In the genomic region with DNA sequence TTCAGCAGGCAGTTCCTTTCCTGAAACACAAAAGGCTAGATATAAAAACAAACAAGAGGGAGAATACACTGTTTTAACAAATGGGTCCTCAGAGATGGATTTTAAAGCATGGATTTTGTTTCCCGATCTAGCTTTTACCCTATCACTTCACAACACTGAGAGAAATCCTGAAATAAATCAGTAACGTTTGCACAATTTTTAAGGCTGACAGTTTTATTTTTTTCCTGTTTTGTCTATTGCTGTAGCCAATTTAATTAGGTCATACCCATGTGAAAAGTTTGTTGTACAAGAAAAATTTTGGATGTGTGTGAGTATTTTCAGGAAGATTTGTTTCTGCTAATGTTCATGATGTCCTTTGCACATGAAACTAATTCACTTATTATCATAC, we compare ENCODE assay signal across 15 cellular contexts.
A peak's percentile ranks its signal among the peaks of the same experiment; 100 is the strongest.
DNase-seq lines count a peak whose midpoint lies in the region; ATAC-seq, FAIRE-seq and TF ChIP-seq lines count a peak whose summit lies in the region.
"Had no signal": no experiment of that assay in that cellular context is flagged by ENCODE, and none has a peak within 500 bp of the region (broad histone marks: within the 10 kb centered on the region; RNA-seq: fewer than 3 reads in every experiment).

No MANE protein-coding gene starts in this region.

- CTCF ChIA-PET in activated naive CD4-positive, alpha-beta T cell treated with anti-CD3 and anti-CD28 coated beads for 36 hours (lab: Charles Lee): interaction anchor here (1.0 to 1.2 kb wide), 2 partner anchors 42 to 75 kb away, joined by 3 to 4 read pairs; no protein-coding TSS in a partner anchor

- H3K27me3 Mint-ChIP-seq in brain: no peaks in the 10 kb centered on the region
- peaks cover 2% of the 10 kb centered on the region for H3K27me3 Mint-ChIP-seq in activated naive CD4-positive, alpha-beta T cell treated with anti-CD3 and anti-CD28 coated beads for 36 hours (ENCODE audit: low read depth)

- H3K4me3 ChIP-seq in keratinocyte (ENCODE audit: control insufficient read depth in 2 of 3, extremely low read depth in 1 of 3, insufficient read depth in 2 of 3, low read depth in 1 of 3, low read length in 3 of 3) (no peak overlapping the region), skeletal muscle satellite cell (ENCODE audit: low read length) (no peak overlapping the region)

- H3K27ac Mint-ChIP-seq in brain: peak overlapping the region; percentile 50 to 92 (median 81)
- H3K27ac Mint-ChIP-seq in activated naive CD4-positive, alpha-beta T cell treated with anti-CD3 and anti-CD28 coated beads for 36 hours: no peak overlapping the region
- H3K27ac Mint-ChIP-seq: naive B cell had no signal

- H3K9ac ChIP-seq in keratinocyte (ENCODE audit: control insufficient read depth, extremely low read depth, insufficient read depth, low read length): no peak overlapping the region
- H3K9ac ChIP-seq in skeletal muscle satellite cell (ENCODE audit: low read depth, low read length): no peak overlapping the region

- H4K20me1 ChIP-seq in keratinocyte (ENCODE audit: control insufficient read depth, extremely low read depth, insufficient read depth, low read length): no peaks in the 10 kb centered on the region

- no peak for ATAC-seq in HG03571 (IDR thresholded peaks at IDR 0.05; ENCODE audit: unreplicated experiment)

- DNase-seq in GM03348 (ENCODE audit: low spot score) (peak; percentile 24), keratinocyte (ENCODE audit: low read depth, low spot score) (no peak), ACHN (no peak), HTR-8/SVneo (ENCODE audit: insufficient read length, low spot score) (no peak)
- no peak for DNase-seq in activated naive CD4-positive, alpha-beta T cell treated with anti-CD3 and anti-CD28 coated beads for 36 hours
- DNase-seq: activated T-cell treated with anti-CD3 and anti-CD28 coated beads, Interleukin-2, amount 50 U/mL, for 48 hours; naive B cell; NCI-H1105; NCI-H2171 treated with DMSO at 0.1 percent for 48 hours; stimulated activated naive CD4-positive, alpha-beta T cell treated with Interleukin-2 at 50 U/mL for 16 hours had no signal

- in situ Hi-C loops in ACHN (cut with HindIII; ENCODE audit: low pct_ligation_motif_present, low pct_unique_long_range_greater_than_20kb, low sequenced_read_pairs): no loop called here

- dilution Hi-C loops in keratinocyte (cut with MboI; ENCODE audit: extremely low pct_ligation_motif_present, low sequenced_read_pairs): no loop called here

- H3K4me2 ChIP-seq in keratinocyte (ENCODE audit: control insufficient read depth, extremely low read depth, insufficient read depth, low read depth, low read length): no peak overlapping the region
- peak overlapping the region; percentile 40 for H3K4me2 ChIP-seq in skeletal muscle satellite cell (ENCODE audit: low read length)

- no peaks in the 10 kb centered on the region for H3K4me1 ChIP-seq in keratinocyte (ENCODE audit: control insufficient read depth, extremely low read depth, insufficient read depth, low read length)
- H3K4me1 ChIP-seq in skeletal muscle satellite cell (ENCODE audit: control insufficient read depth, insufficient read depth, low read length): no peaks in the 10 kb centered on the region

- intact Hi-C loops in activated naive CD4-positive, alpha-beta T cell treated with anti-CD3 and anti-CD28 coated beads for 36 hours (cut with micrococcal nuclease): no loop called here

- H3K27me3 ChIP-seq in keratinocyte (ENCODE audit: control insufficient read depth, extremely low read depth, insufficient read depth, low read length) (no peaks in the 10 kb centered on the region), skeletal muscle satellite cell (ENCODE audit: control insufficient read depth, insufficient read depth, low read length) (no peaks in the 10 kb centered on the region)

- FAIRE-seq in keratinocyte (lab: Jason Lieb, UNC) (no peak), HTR-8/SVneo (lab: Jason Lieb, UNC) (no peak)
- FAIRE-seq: astrocyte, D721Med had no signal

- H3K9me3 ChIP-seq in keratinocyte (ENCODE audit: control insufficient read depth, low read depth, low read length) (no peaks in the 10 kb centered on the region), skeletal muscle satellite cell (replicated peaks; ENCODE audit: low read length) (no peaks in the 10 kb centered on the region)

- peaks cover 36% of the 10 kb centered on the region for H3K4me1 Mint-ChIP-seq in brain
- H3K4me1 Mint-ChIP-seq in activated naive CD4-positive, alpha-beta T cell treated with anti-CD3 and anti-CD28 coated beads for 36 hours (ENCODE audit: low read depth): no peaks in the 10 kb centered on the region
- H3K4me1 Mint-ChIP-seq: naive B cell had no signal

- no peak for TF ChIP-seq CTCF in brain (conservative IDR thresholded peaks at IDR 0.05)
- TF ChIP-seq CTCF in keratinocyte (optimal IDR thresholded peaks at IDR 0.05 in 1 of 3, IDR thresholded peaks at IDR 0.05 in 1 of 3, conservative IDR thresholded peaks at IDR 0.05 in 1 of 3; ENCODE audit: extremely low read depth in 1 of 3, insufficient read depth in 2 of 3, low read length in 3 of 3): no peak

- peaks cover 20% of the 10 kb centered on the region for H3K36me3 Mint-ChIP-seq in brain
- no peaks in the 10 kb centered on the region for H3K36me3 Mint-ChIP-seq in activated naive CD4-positive, alpha-beta T cell treated with anti-CD3 and anti-CD28 coated beads for 36 hours (ENCODE audit: low read depth)

- peak overlapping the region in 3 of 5 experiments; percentile 5 to 46 (median 45) for H3K4me3 Mint-ChIP-seq in brain
- no peak overlapping the region for H3K4me3 Mint-ChIP-seq in activated naive CD4-positive, alpha-beta T cell treated with anti-CD3 and anti-CD28 coated beads for 36 hours
- H3K4me3 Mint-ChIP-seq: naive B cell had no signal

- no peaks in the 10 kb centered on the region for H3K36me3 ChIP-seq in keratinocyte (ENCODE audit: control insufficient read depth in 2 of 2, extremely low read depth in 1 of 2, insufficient read depth in 2 of 2, low read length in 2 of 2)
- no peaks in the 10 kb centered on the region for H3K36me3 ChIP-seq in skeletal muscle satellite cell (ENCODE audit: insufficient read depth, low read length)

- H3K9me1 ChIP-seq in keratinocyte (ENCODE audit: control insufficient read depth, extremely low read depth, insufficient read depth, low read length): no peaks in the 10 kb centered on the region

- peak overlapping the region; percentile 8 for H2AFZ ChIP-seq in keratinocyte (ENCODE audit: control insufficient read depth, low read length)

- H3K79me2 ChIP-seq in keratinocyte (ENCODE audit: control insufficient read depth, insufficient read depth, low read length): no peaks in the 10 kb centered on the region

- peaks cover 4 to 8% (median 6%) of the 10 kb centered on the region in 5 experiments for H3K9me3 Mint-ChIP-seq in brain
- H3K9me3 Mint-ChIP-seq in activated naive CD4-positive, alpha-beta T cell treated with anti-CD3 and anti-CD28 coated beads for 36 hours: no peaks in the 10 kb centered on the region

- H3K27ac ChIP-seq in keratinocyte (ENCODE audit: control insufficient read depth, insufficient read depth, low read length): no peak overlapping the region
